Comparison of ENCODE assay signal across 1 cellular context in genomic region chr16:70204668-70205405, GRCh38. TPM values are rescaled to one million over a fixed set of nuclear protein-coding genes. Genes with fewer than 3 reads are reported as not detected.
"Had no signal": no experiment of that assay in that cellular context is flagged by ENCODE, and none has a peak within 500 bp of the region (broad histone marks: within the 10 kb centered on the region; RNA-seq: fewer than 3 reads in every experiment).

No MANE protein-coding gene starts in this region.

RNA-seq across cellular contexts. Expression of gene CLEC18C, which starts 31.2 kb away (rescaled TPM):
- total RNA-seq: G401 had no signal
